In the genomic region with DNA sequence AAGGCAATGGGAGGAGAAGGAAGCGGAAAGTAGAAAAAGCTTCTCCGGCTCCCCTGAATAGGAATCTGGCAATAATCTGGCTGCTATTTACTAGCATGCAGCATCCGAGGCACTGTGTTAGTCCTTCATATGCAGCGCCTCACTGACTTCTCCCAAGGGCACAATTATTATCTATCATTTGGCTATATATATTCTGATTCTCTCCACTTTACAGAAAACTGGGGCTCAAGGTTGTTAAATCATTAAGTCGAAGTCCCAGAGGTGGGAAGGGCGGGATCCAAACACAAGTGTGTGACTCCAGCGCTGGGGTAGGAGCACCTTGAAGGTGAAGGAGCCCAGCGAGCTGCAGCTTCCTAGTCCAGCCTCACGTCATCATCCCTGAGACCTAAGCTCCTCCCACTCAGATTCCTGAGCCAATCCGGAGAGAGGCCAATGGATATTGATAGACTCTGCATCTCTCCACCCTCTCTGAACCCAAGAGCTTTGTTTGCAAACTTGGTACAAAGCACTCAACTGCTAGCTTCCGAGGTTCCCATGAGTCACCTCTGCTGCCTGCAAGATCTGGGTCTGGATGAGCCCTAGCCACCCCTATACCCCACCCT, we compare ENCODE assay signal across 8 cellular contexts. TPM values are rescaled to one million over a fixed set of nuclear protein-coding genes. Genes with fewer than 3 reads are reported as not detected.
DNase-seq lines count a peak whose midpoint lies in the region; ATAC-seq and TF ChIP-seq lines count a peak whose summit lies in the region.

No MANE protein-coding gene starts in this region.

- H3K4me2 ChIP-seq in mesendoderm (ENCODE audit: low read length), result peak overlapping the region; percentile 7

- H2BK5ac ChIP-seq in mesendoderm (ENCODE audit: low read length), result no peak overlapping the region

- POLR2A ChIA-PET in BJ (lab: Charles Lee), result interaction anchor here (0.6 to 0.7 kb wide), 2 partner anchors 131 to 1072 kb away, joined by 3 to 4 read pairs; a partner anchor contains a TSS

- H3K36me3 Mint-ChIP-seq in endodermal cell (ENCODE audit: low read depth), result no peaks in the 10 kb centered on the region

- no peaks in the 10 kb centered on the region for H3K9me3 ChIP-seq in endodermal cell (ENCODE audit: control insufficient read depth, low read length)

- no peak for ATAC-seq in HG02870 (IDR thresholded peaks at IDR 0.05; ENCODE audit: unreplicated experiment)

- peaks cover 8% of the 10 kb centered on the region for H3K4me1 Mint-ChIP-seq in endodermal cell

- H3K18ac ChIP-seq in mesendoderm (ENCODE audit: low read length), result no peak overlapping the region

- H2BK120ac ChIP-seq in mesendoderm (ENCODE audit: low read depth, low read length), result no peak overlapping the region

- H3K56ac ChIP-seq in mesendoderm (ENCODE audit: low read length), result peak overlapping the region; percentile 62

- no peak overlapping the region for H3K4ac ChIP-seq in mesendoderm (ENCODE audit: low read depth, low read length)

- no peaks in the 10 kb centered on the region for H3K79me1 ChIP-seq in mesendoderm (ENCODE audit: low read length)

- H3K79me2 ChIP-seq in mesendoderm (ENCODE audit: control insufficient read depth, insufficient read depth, low read length), result no peaks in the 10 kb centered on the region

- no peak overlapping the region for H2BK15ac ChIP-seq in mesendoderm (replicated peaks; ENCODE audit: low read depth)

- H3K27me3 ChIP-seq in BJ (ENCODE audit: control insufficient read depth, insufficient read depth, low read length) (no peaks in the 10 kb centered on the region), endodermal cell (ENCODE audit: control insufficient read depth, insufficient read depth, low read length, poor library complexity, severe bottlenecking) (no peaks in the 10 kb centered on the region), mesendoderm (ENCODE audit: insufficient read depth, low read length, poor library complexity) (no peaks in the 10 kb centered on the region)

- CTCF ChIA-PET in BJ (lab: Yijun Ruan, JAX), result interaction anchor here (1.0 to 1.3 kb wide), 7 partner anchors 9 to 108 kb away, joined by 3 to 12 read pairs (median 3); a partner anchor contains a TSS

- H3K27ac Mint-ChIP-seq in endodermal cell, result peak overlapping the region; percentile 76

- H3K27ac ChIP-seq in endodermal cell (ENCODE audit: low read depth, low read length) (no peak overlapping the region), mesendoderm (ENCODE audit: low read depth, low read length) (no peak overlapping the region)

- peak overlapping the region; percentile 23 for H3K4me3 ChIP-seq in BJ (ENCODE audit: low read depth, low read length)
- peak overlapping the region; percentile 68 for H3K4me3 ChIP-seq in endodermal cell (ENCODE audit: low read length)
- H3K4me3 ChIP-seq in mesendoderm (ENCODE audit: low read length), result no peak overlapping the region

- DNase-seq in BJ (ENCODE audit: low read depth) (no peak), NCI-H460 (ENCODE audit: extremely low read depth, low read depth) (peak; percentile 43), endodermal cell (peak; percentile 94), mesendoderm (peak; percentile 95), foreskin melanocyte (no peak), epidermal melanocyte (ENCODE audit: insufficient read length, low spot score) (no peak), GM19238 (ENCODE audit: insufficient read length, low spot score) (no peak)

- H3K4me3 Mint-ChIP-seq in endodermal cell, result peak overlapping the region; percentile 45

- H3K36me3 ChIP-seq in BJ (ENCODE audit: control insufficient read depth, insufficient read depth, low read length) (no peaks in the 10 kb centered on the region), endodermal cell (ENCODE audit: control insufficient read depth, insufficient read depth, low read length) (no peaks in the 10 kb centered on the region), mesendoderm (ENCODE audit: control insufficient read depth, insufficient read depth, low read length) (no peaks in the 10 kb centered on the region)

- H3K9ac ChIP-seq in endodermal cell (ENCODE audit: extremely low read depth, low read length, poor library complexity, severe bottlenecking) (no peak overlapping the region), mesendoderm (ENCODE audit: low read length) (peak overlapping the region; percentile 55)

- no peak overlapping the region for H4K8ac ChIP-seq in mesendoderm (ENCODE audit: low read depth, low read length)

- TF ChIP-seq CTCF in BJ (IDR thresholded peaks at IDR 0.05; ENCODE audit: insufficient read depth, low read depth, low read length), result no peak
- no peak for TF ChIP-seq CTCF in endodermal cell (conservative IDR thresholded peaks at IDR 0.05)

- no peak overlapping the region for H3K23ac ChIP-seq in mesendoderm (ENCODE audit: low read length)

- no peaks in the 10 kb centered on the region for H3K4me1 ChIP-seq in endodermal cell (ENCODE audit: control insufficient read depth, insufficient read depth, low read length)
- peaks cover 2% of the 10 kb centered on the region for H3K4me1 ChIP-seq in mesendoderm (ENCODE audit: control insufficient read depth, low read depth, low read length)

- H2AK5ac ChIP-seq in mesendoderm (ENCODE audit: low read length), result no peak overlapping the region

- H3K27me3 Mint-ChIP-seq in endodermal cell (ENCODE audit: insufficient read depth), result no peaks in the 10 kb centered on the region

- 17 to 45% methylated on average over 5 to 11 of the region's 11 CpGs for WGBS in endodermal cell (ENCODE audit: insufficient coverage in 1 of 2, insufficient read length in 1 of 2), 2 experiments
- WGBS in mesendoderm (ENCODE audit: extremely low coverage, insufficient coverage, low lambda C conversion rate), result no CpG with 5 or more reads among the region's 11 CpGs

- H4K5ac ChIP-seq in mesendoderm (ENCODE audit: low read length), result no peak overlapping the region

- H3K9me3 Mint-ChIP-seq in endodermal cell, result no peaks in the 10 kb centered on the region

RNA-seq across cellular contexts. Expression of a gene that starts 16.6 kb away (rescaled TPM):
- polyA plus RNA-seq in BJ (2011; rRNA removed), result 8.6 and 11.1 TPM in 2 replicates
- 21.4 and 32.2 TPM in 2 replicates for polyA minus RNA-seq in BJ (2011; rRNA and poly(A)+ RNA removed)
- total RNA-seq in NCI-H460 (2014; rRNA removed; shearing (Covaris generic)), result 5.2 and 6.5 TPM in 2 replicates
- polyA plus RNA-seq in NCI-H460 (2014; cell fraction: nucleus; rRNA removed), result 10.3 and 11.3 TPM in 2 replicates
- 10 to 100 TPM; 29.3 to 32.8 TPM for total RNA-seq in endodermal cell
- 23.9 TPM for polyA plus RNA-seq in endodermal cell (2013, experiment 1 of 2)
- polyA plus RNA-seq in endodermal cell (2013, experiment 2 of 2), result 19.5 TPM
- polyA plus RNA-seq in mesendoderm (2013, experiment 1 of 2), result 16.8 TPM
- 18.5 TPM for polyA plus RNA-seq in mesendoderm (2013, experiment 2 of 2)

Comparison
In these comparisons a context has a peak if more than half of its experiments do, and no peak if none do; other contexts are left out.
1. DNase-seq: peak in NCI-H460 (single experiment), endodermal cell (single experiment) and mesendoderm (single experiment); none in BJ (single experiment), foreskin melanocyte (single experiment), epidermal melanocyte (single experiment) and GM19238 (single experiment).